8 cellular contexts compared by ENCODE assay signal in genomic region chr11:64241430-64242153, GRCh38. TPM values are rescaled to one million over a fixed set of nuclear protein-coding genes. Genes with fewer than 3 reads are reported as not detected.
DNase-seq lines count a peak whose midpoint lies in the region; ATAC-seq, FAIRE-seq and TF ChIP-seq lines count a peak whose summit lies in the region.

No MANE protein-coding gene starts in this region.

- H2AFZ ChIP-seq in ACC112 (ENCODE audit: low read length, unreplicated experiment) = no peak overlapping the region

- H3K9me3 ChIP-seq in WERI-Rb-1 (ENCODE audit: severe bottlenecking) (no peaks in the 10 kb centered on the region), kidney (ENCODE audit: control insufficient read depth in 1 of 2, low read length in 2 of 2) (no peaks in the 10 kb centered on the region)

- DNase-seq in NCI-H2227 (lab: John Stamatoyannopoulos, UW; ENCODE audit: unreplicated experiment) (peak; percentile 99), WERI-Rb-1 (peak; percentile 99), bronchial epithelial cell (ENCODE audit: low read depth) (peak; percentile 94), kidney (peak; percentile 100)
- peak; percentile 100 for DNase-seq in stimulated activated CD4-positive, alpha-beta T cell treated with anti-CD3 and anti-CD28 coated beads, Interleukin-12 subunit alpha, Interleukin-12 subunit beta, amount 100 ng/mL, for 48 hours (ENCODE audit: low read depth in 2 of 3, low spot score in 1 of 3)

- peaks cover 35% of the 10 kb centered on the region for H3K4me1 ChIP-seq in ACC112 (ENCODE audit: control insufficient read depth, insufficient read depth, low read length, unreplicated experiment)
- H3K4me1 ChIP-seq in kidney (ENCODE audit: control insufficient read depth in 1 of 2, insufficient read depth in 1 of 2, low read depth in 1 of 2, low read length in 2 of 2) = peaks cover 23 to 39% of the 10 kb centered on the region in 2 donors

- peak; percentile 49 for ATAC-seq in GM18873 (IDR thresholded peaks at IDR 0.05; ENCODE audit: low FRiP score, unreplicated experiment)
- peak; percentile 66 for ATAC-seq in HG03135 (IDR thresholded peaks at IDR 0.05; ENCODE audit: unreplicated experiment)

- no peaks in the 10 kb centered on the region for H3K36me3 ChIP-seq in ACC112 (ENCODE audit: insufficient read depth, low read length)
- peaks cover 46% of the 10 kb centered on the region for H3K36me3 ChIP-seq in WERI-Rb-1
- H3K36me3 ChIP-seq in bronchial epithelial cell (ENCODE audit: control insufficient read depth, insufficient read depth, low read length) = peaks cover 13% of the 10 kb centered on the region
- peaks cover 12 to 18% of the 10 kb centered on the region in 2 donors for H3K36me3 ChIP-seq in kidney (ENCODE audit: control insufficient read depth in 1 of 2, insufficient read depth in 2 of 2, low read length in 2 of 2)

- H3K4me3 ChIP-seq in ACC112 (ENCODE audit: low read depth, low read length) = peak overlapping the region; percentile 84
- H3K4me3 ChIP-seq in WERI-Rb-1 (ENCODE audit: low read depth, low read length) = peak overlapping the region; percentile 82
- H3K4me3 ChIP-seq in bronchial epithelial cell (ENCODE audit: low read depth, low read length) = peak overlapping the region; percentile 90
- peak overlapping the region; percentile 63 to 91 for H3K4me3 ChIP-seq in kidney (ENCODE audit: low read length in 2 of 2)

- peaks cover 37% of the 10 kb centered on the region for H3K79me2 ChIP-seq in ACC112 (ENCODE audit: control insufficient read depth, insufficient read depth, low read length, unreplicated experiment)

- TF ChIP-seq CTCF in WERI-Rb-1 (IDR thresholded peaks at IDR 0.05; ENCODE audit: low read depth, low read length) (no peak), bronchial epithelial cell (IDR thresholded peaks at IDR 0.05; ENCODE audit: insufficient read depth, low read length, severe bottlenecking) (no peak), kidney (IDR thresholded peaks at IDR 0.05; ENCODE audit: borderline replicate concordance, extremely low read depth, insufficient read depth) (peak; percentile 12)

- H3K27me3 ChIP-seq in ACC112 (ENCODE audit: insufficient read depth, low read length) = no peaks in the 10 kb centered on the region
- no peaks in the 10 kb centered on the region for H3K27me3 ChIP-seq in WERI-Rb-1 (ENCODE audit: insufficient read depth, low read depth, severe bottlenecking)
- no peaks in the 10 kb centered on the region for H3K27me3 ChIP-seq in bronchial epithelial cell (ENCODE audit: control insufficient read depth, insufficient read depth, low read length)

- FAIRE-seq in bronchial epithelial cell (lab: Jason Lieb, UNC) = no peak
- peak; percentile 72 for FAIRE-seq in kidney (lab: Jason Lieb, UNC)

- intact Hi-C loops in kidney (cut with DNase I) = no loop called here

- H3K9ac ChIP-seq in kidney (ENCODE audit: low read length in 2 of 2) = peak overlapping the region; percentile 69 to 80

- H3K27ac ChIP-seq in ACC112 (ENCODE audit: low read depth, low read length) (peak overlapping the region; percentile 88), WERI-Rb-1 (peak overlapping the region; percentile 80), kidney (ENCODE audit: low read depth in 2 of 2, low read length in 2 of 2) (peak overlapping the region; percentile 100)

RNA-seq across cellular contexts. Expression of gene FKBP2, which starts 0.7 kb away (rescaled TPM):
- total RNA-seq in bronchial epithelial cell (45.0 and 91.1 TPM in 2 replicates), kidney (76.0 TPM)
- 411 TPM for polyA plus RNA-seq in kidney (ENCODE audit: insufficient read depth, low read depth, low replicate concordance)

RNA-seq across cellular contexts. Expression of gene PPP1R14B, which starts 5.2 kb away (rescaled TPM):
- total RNA-seq in bronchial epithelial cell (392 and 481 TPM in 2 replicates), kidney (86.5 TPM)
- 145 TPM for polyA plus RNA-seq in kidney (ENCODE audit: insufficient read depth, low read depth, low replicate concordance)

RNA-seq across cellular contexts. Expression of gene VEGFB, which starts 7.2 kb away (rescaled TPM):
- total RNA-seq in bronchial epithelial cell (6.7 and 12.4 TPM in 2 replicates), kidney (77.6 TPM)
- polyA plus RNA-seq in kidney (ENCODE audit: insufficient read depth, low read depth, low replicate concordance) = 157 TPM

RNA-seq across cellular contexts. Expression of gene PLCB3, which starts 9.7 kb away (rescaled TPM):
- total RNA-seq in bronchial epithelial cell (20.8 and 33.3 TPM in 2 replicates), kidney (24.6 TPM)
- polyA plus RNA-seq in kidney (ENCODE audit: insufficient read depth, low read depth, low replicate concordance) = 9.6 TPM

RNA-seq across cellular contexts. Expression of gene DNAJC4, which starts 11.2 kb away (rescaled TPM):
- total RNA-seq in bronchial epithelial cell (3.4 and 10.1 TPM in 2 replicates), kidney (31.1 TPM)
- polyA plus RNA-seq in kidney (ENCODE audit: insufficient read depth, low read depth, low replicate concordance) = 102 TPM

Comparison
In these comparisons a context has a peak if more than half of its experiments do, and no peak if none do; other contexts are left out.
1. Peak in every context shown above with its lines: DNase-seq, ATAC-seq, H3K4me3 ChIP-seq and H3K27ac ChIP-seq.